16 cellular contexts compared by ENCODE assay signal in genomic region chr2:237027712-237028029, GRCh38.
"Had no signal": no experiment of that assay in that cellular context is flagged by ENCODE, and none has a peak within 500 bp of the region (broad histone marks: within the 10 kb centered on the region; RNA-seq: fewer than 3 reads in every experiment).

No MANE protein-coding gene starts in this region.

- H3K4me1 ChIP-seq: ascending aorta, gastroesophageal sphincter, lower lobe of right lung, right atrium auricular region had no signal

- H3K9me3 Mint-ChIP-seq: activated naive CD4-positive, alpha-beta T cell treated with anti-CD3 and anti-CD28 coated beads, Interleukin-2, amount 10 ng/mL, durations not matched to agents 7 days and 5 days; activated naive CD8-positive, alpha-beta T cell treated with anti-CD3 and anti-CD28 coated beads, Interleukin-2, amount 10 ng/mL, durations not matched to agents 7 days and 5 days; activated T-cell treated with anti-CD3 and anti-CD28 coated beads, Interleukin-2, amount 50 U/mL, for 24 hours; naive thymus-derived CD8-positive, alpha-beta T cell had no signal

- H3K4me1 Mint-ChIP-seq: activated naive CD4-positive, alpha-beta T cell treated with anti-CD3 and anti-CD28 coated beads, Interleukin-2, amount 10 ng/mL, durations not matched to agents 7 days and 5 days; activated naive CD8-positive, alpha-beta T cell treated with anti-CD3 and anti-CD28 coated beads, Interleukin-2, amount 10 ng/mL, durations not matched to agents 7 days and 5 days; brain; stimulated activated naive B cell treated with anti-CD40 and anti-IgM and Interleukin-4, amounts not matched to agents 10 μg/mL and 1 μg/mL and 100 μg/mL, for 72 hours had no signal

- ATAC-seq: activated CD4-positive, CD25-positive, alpha-beta regulatory T cell treated with anti-CD3 and anti-CD28 coated beads, Interleukin-2, amount 50 U/mL, for 24 hours had no signal

- H3K36me3 Mint-ChIP-seq: activated naive CD4-positive, alpha-beta T cell treated with anti-CD3 and anti-CD28 coated beads, Interleukin-2, amount 10 ng/mL, durations not matched to agents 7 days and 5 days; activated naive CD8-positive, alpha-beta T cell treated with anti-CD3 and anti-CD28 coated beads, Interleukin-2, amount 10 ng/mL, durations not matched to agents 7 days and 5 days; brain; naive thymus-derived CD8-positive, alpha-beta T cell; stimulated activated naive B cell treated with anti-CD40 and anti-IgM and Interleukin-4, amounts not matched to agents 10 μg/mL and 1 μg/mL and 100 μg/mL, for 72 hours had no signal

- DNase-seq: activated gamma-delta T cell; stimulated activated naive B cell treated with anti-CD40 and anti-IgM and Interleukin-4, amounts not matched to agents 10 μg/mL and 1 μg/mL and 100 μg/mL, for 72 hours had no signal

- H3K27ac ChIP-seq: ascending aorta, cardiac muscle cell, gastroesophageal sphincter, lower lobe of right lung, right atrium auricular region, stomach, thyroid gland, WERI-Rb-1 had no signal

- H3K4me3 Mint-ChIP-seq: activated naive CD4-positive, alpha-beta T cell treated with anti-CD3 and anti-CD28 coated beads, Interleukin-2, amount 10 ng/mL, durations not matched to agents 7 days and 5 days; activated naive CD8-positive, alpha-beta T cell treated with anti-CD3 and anti-CD28 coated beads, Interleukin-2, amount 10 ng/mL, durations not matched to agents 7 days and 5 days; activated T-cell treated with anti-CD3 and anti-CD28 coated beads, Interleukin-2, amount 50 U/mL, for 24 hours; brain; naive thymus-derived CD8-positive, alpha-beta T cell; stimulated activated naive B cell treated with anti-CD40 and anti-IgM and Interleukin-4, amounts not matched to agents 10 μg/mL and 1 μg/mL and 100 μg/mL, for 72 hours had no signal

- H3K4me3 ChIP-seq: ascending aorta, cardiac muscle cell, gastroesophageal sphincter, lower lobe of right lung, right atrium auricular region, stomach, thyroid gland had no signal

- H3K27me3 ChIP-seq: ascending aorta, cardiac muscle cell, gastroesophageal sphincter, right atrium auricular region, stomach, thyroid gland had no signal

- H3K27me3 Mint-ChIP-seq: activated naive CD4-positive, alpha-beta T cell treated with anti-CD3 and anti-CD28 coated beads, Interleukin-2, amount 10 ng/mL, durations not matched to agents 7 days and 5 days; activated T-cell treated with anti-CD3 and anti-CD28 coated beads, Interleukin-2, amount 50 U/mL, for 24 hours had no signal

- H3K27ac Mint-ChIP-seq: activated naive CD4-positive, alpha-beta T cell treated with anti-CD3 and anti-CD28 coated beads, Interleukin-2, amount 10 ng/mL, durations not matched to agents 7 days and 5 days; activated naive CD8-positive, alpha-beta T cell treated with anti-CD3 and anti-CD28 coated beads, Interleukin-2, amount 10 ng/mL, durations not matched to agents 7 days and 5 days; activated T-cell treated with anti-CD3 and anti-CD28 coated beads, Interleukin-2, amount 50 U/mL, for 24 hours; stimulated activated naive B cell treated with anti-CD40 and anti-IgM and Interleukin-4, amounts not matched to agents 10 μg/mL and 1 μg/mL and 100 μg/mL, for 72 hours had no signal

- H3K9me3 ChIP-seq: ascending aorta, lower lobe of right lung, thyroid gland had no signal

- H3K36me3 ChIP-seq: ascending aorta, cardiac muscle cell, gastroesophageal sphincter, lower lobe of right lung, right atrium auricular region, stomach, thyroid gland, WERI-Rb-1 had no signal
